In the genomic region with DNA sequence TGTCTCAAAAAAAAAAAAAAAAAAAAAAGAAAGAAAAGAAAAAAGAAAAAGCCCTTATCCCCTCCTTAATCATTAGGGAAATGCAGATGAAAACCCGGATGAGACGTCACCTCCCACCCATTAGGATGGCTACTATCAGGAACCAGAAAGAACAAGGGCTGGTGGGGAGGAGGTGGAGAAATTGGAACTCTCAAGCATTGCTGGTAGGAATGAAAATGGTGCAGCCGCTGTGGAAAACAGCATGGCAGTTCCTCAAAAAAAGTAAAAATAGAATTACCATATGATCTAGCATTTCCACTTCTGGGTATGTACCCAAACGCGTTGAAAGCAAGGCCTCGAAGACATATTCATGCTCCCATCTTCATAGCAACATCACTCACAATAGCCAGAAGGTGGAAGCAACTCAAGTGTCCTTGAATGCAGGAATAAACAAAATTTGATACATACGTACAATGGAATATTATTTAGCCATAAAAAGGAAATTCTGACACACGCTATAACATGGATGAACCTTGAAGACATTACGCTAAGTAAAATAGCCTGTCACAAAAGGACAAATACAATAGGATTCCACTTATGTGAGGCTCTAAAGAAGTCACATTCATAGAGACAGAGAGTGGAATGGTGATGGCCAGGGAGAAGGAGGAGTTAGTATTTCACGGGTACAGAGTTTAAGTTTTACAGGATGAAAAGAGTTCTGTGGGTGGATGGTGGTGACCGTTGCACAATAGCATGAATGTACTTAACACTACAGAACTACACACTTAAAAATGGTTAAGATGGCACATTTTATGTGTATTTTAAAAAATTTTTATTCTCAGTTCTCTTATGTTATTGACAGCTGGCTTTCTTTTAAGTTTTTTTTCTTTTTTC, we compare ENCODE assay signal across 19 cellular contexts.
DNase-seq lines count a peak whose midpoint lies in the region; ATAC-seq, FAIRE-seq and TF ChIP-seq lines count a peak whose summit lies in the region.
"Had no signal": no experiment of that assay in that cellular context is flagged by ENCODE, and none has a peak within 500 bp of the region (broad histone marks: within the 10 kb centered on the region; RNA-seq: fewer than 3 reads in every experiment).

No MANE protein-coding gene starts in this region.

- CTCF ChIA-PET in K562 (lab: Yijun Ruan, JAX; ENCODE audit: low intra/inter-chr PET ratio), result no interaction called here

- TF ChIP-seq EP300 in K562 (IDR thresholded peaks at IDR 0.05; ENCODE audit: low read length), result no peak

- no peak for TF ChIP-seq POLR2A in heart left ventricle (IDR thresholded peaks at IDR 0.05)
- TF ChIP-seq POLR2A in K562 (conservative IDR thresholded peaks at IDR 0.05), result no peak

- H2AFZ ChIP-seq in K562 (ENCODE audit: low read depth, low read length), result no peak overlapping the region

- BruUV-seq in K562 (replicated peaks; lab: Mats Ljungman, UMichigan), result no TSS peak

- H3K27me3 Mint-ChIP-seq in nephron (ENCODE audit: low read depth) (no peaks in the 10 kb centered on the region), chondrocyte (ENCODE audit: low read depth) (no peaks in the 10 kb centered on the region)
- H3K27me3 Mint-ChIP-seq: progenitor cell of endocrine pancreas had no signal

- H3K9me3 Mint-ChIP-seq in nephron (no peaks in the 10 kb centered on the region), chondrocyte (ENCODE audit: low read depth) (no peaks in the 10 kb centered on the region)
- H3K9me3 Mint-ChIP-seq: CD8-positive, alpha-beta memory T cell had no signal

- H3K4me3 Mint-ChIP-seq in nephron (no peak overlapping the region), chondrocyte (ENCODE audit: unreplicated experiment) (no peak overlapping the region)
- H3K4me3 Mint-ChIP-seq: CD8-positive, alpha-beta memory T cell had no signal

- ATAC-seq in heart left ventricle, result no peak
- no peak for ATAC-seq in K562
- no peak for ATAC-seq in HG03439 (IDR thresholded peaks at IDR 0.05; ENCODE audit: unreplicated experiment)
- ATAC-seq: GM12878 had no signal

- peaks cover 0 to 71% (median 1%) of the 10 kb centered on the region in 12 donors for H3K4me1 ChIP-seq in heart left ventricle
- peaks cover 0 to 22% of the 10 kb centered on the region in 2 experiments; a peak in 2 of 5 replicates for H3K4me1 ChIP-seq in K562 (replicated peaks in 1 of 2; ENCODE audit: control insufficient read depth in 2 of 2, insufficient read depth in 2 of 2, low read length in 2 of 2)
- H3K4me1 ChIP-seq: HAP-1 had no signal

- no peak for TF ChIP-seq CTCF in heart left ventricle (IDR thresholded peaks at IDR 0.05)
- no peak for TF ChIP-seq CTCF in K562 (IDR thresholded peaks at IDR 0.05 in 2 of 3, conservative IDR thresholded peaks at IDR 0.05 in 1 of 3; ENCODE audit: insufficient read depth in 2 of 3, low read depth in 1 of 3, low read length in 3 of 3)
- no peak for TF ChIP-seq CTCF in nephron (IDR thresholded peaks at IDR 0.05; ENCODE audit: unreplicated experiment in 3 of 3)
- TF ChIP-seq CTCF in chondrocyte (IDR thresholded peaks at IDR 0.05), result no peak

- no peaks in the 10 kb centered on the region for H3K9me1 ChIP-seq in K562 (ENCODE audit: control insufficient read depth, insufficient read depth, low read length)

- TF ChIP-seq RAD21 in K562 (CRISPR knock-in tag; conservative IDR thresholded peaks at IDR 0.05 in 1 of 2, IDR thresholded peaks at IDR 0.05 in 1 of 2), result no peak

- peak overlapping the region in 7 of 12 donors; percentile 12 to 94 (median 49) for H3K27ac ChIP-seq in heart left ventricle
- no peak overlapping the region for H3K27ac ChIP-seq in K562 (ENCODE audit: extremely low read depth, low read depth, low read length)
- H3K27ac ChIP-seq: brain microvascular endothelial cell had no signal

- no peaks in the 10 kb centered on the region for H3K36me3 Mint-ChIP-seq in nephron (ENCODE audit: low read depth)
- H3K36me3 Mint-ChIP-seq in chondrocyte (ENCODE audit: low read depth), result no peaks in the 10 kb centered on the region
- H3K36me3 Mint-ChIP-seq: CD8-positive, alpha-beta memory T cell had no signal

- H3K4me3 ChIP-seq in heart left ventricle (no peak overlapping the region), K562 (no peak overlapping the region)
- H3K4me3 ChIP-seq: GM12878, HAP-1 had no signal

- no peaks in the 10 kb centered on the region; the same call in 1 of the 2 replicates for H4K20me1 ChIP-seq in K562 (replicated peaks; ENCODE audit: control insufficient read depth, insufficient read depth, low read length)

- intact Hi-C loops in heart left ventricle (cut with DNase I), result loop anchor here in 1 of 10 donors (10.0 kb wide), 1 partner anchor 260 kb away; no protein-coding TSS in a partner anchor
- intact Hi-C loops in cardiac septum (cut with DNase I), result no loop called here
- intact Hi-C loops in K562 (cut with micrococcal nuclease), result loop anchor here (10.0 kb wide), 1 partner anchor 150 kb away; no protein-coding TSS in a partner anchor

- POLR2A ChIA-PET in K562 (lab: Yijun Ruan, JAX), result no interaction called here

- WGBS in heart left ventricle, 4 donors, result 82 to 87% (median 85%) methylated on average over 11 of the region's 11 CpGs
- 41% methylated on average over 11 of the region's 11 CpGs for WGBS in K562 (ENCODE audit: insufficient coverage, low coverage, missing lambda C conversion rate)

- H3K9me3 ChIP-seq in heart left ventricle, result no peaks in the 10 kb centered on the region
- no peaks in the 10 kb centered on the region for H3K9me3 ChIP-seq in K562 (replicated peaks; ENCODE audit: control insufficient read depth, insufficient read depth, low read depth, low read length)
- H3K9me3 ChIP-seq: HAP-1 had no signal

- peak; percentile 11 for FAIRE-seq in K562 (lab: Jason Lieb, UNC)
- FAIRE-seq: GM12878 had no signal

- in situ Hi-C loops in K562 (cut with MboI), result loop anchor here (25.0 kb wide), 1 partner anchor 267 kb away; the partner anchor contains the start of gene C9orf50

- H3K4me2 ChIP-seq in K562 (ENCODE audit: insufficient read depth, low read length), result no peak overlapping the region

- peak overlapping the region in 2 of 3 experiments; percentile 38 to 70 for H3K27ac Mint-ChIP-seq in nephron
- no peak overlapping the region for H3K27ac Mint-ChIP-seq in chondrocyte (ENCODE audit: unreplicated experiment)
- H3K27ac Mint-ChIP-seq: progenitor cell of endocrine pancreas had no signal

- H3K36me3 ChIP-seq in heart left ventricle (no peaks in the 10 kb centered on the region), K562 (ENCODE audit: control insufficient read depth, insufficient read depth, low read length) (no peaks in the 10 kb centered on the region)
- H3K36me3 ChIP-seq: brain microvascular endothelial cell, HAP-1 had no signal

- H3K27me3 ChIP-seq in heart left ventricle, result no peaks in the 10 kb centered on the region
- H3K27me3 ChIP-seq in K562 (ENCODE audit: control insufficient read depth in 2 of 2, insufficient read depth in 2 of 2, low read length in 2 of 2), result no peaks in the 10 kb centered on the region
- H3K27me3 ChIP-seq: brain microvascular endothelial cell had no signal

- H3K4me1 Mint-ChIP-seq in nephron (peaks cover 16% of the 10 kb centered on the region), chondrocyte (ENCODE audit: low read depth) (peaks cover 16% of the 10 kb centered on the region)

- DNase-seq in heart left ventricle (peak in 1 of 5 donors; percentile 33), cardiac septum (ENCODE audit: low spot score) (no peak), K562 (ENCODE audit: extremely low read depth in 1 of 4, low spot score in 3 of 4) (no peak), NCI-H82 treated with DMSO at 0.1 percent for 48 hours (lab: John Stamatoyannopoulos, UW; ENCODE audit: unreplicated experiment) (no peak), EL (no peak), chondrocyte (ENCODE audit: low spot score) (no peak)
- DNase-seq: activated naive CD4-positive, alpha-beta T cell; brain microvascular endothelial cell; CD8-positive, alpha-beta memory T cell; kidney glomerular epithelial cell; NCI-H1092; NCI-H82; SHP77; stimulated activated CD4-positive, alpha-beta T cell treated with anti-CD3 and anti-CD28 coated beads, Interleukin-15, amount 100 ng/mL, for 24 hours had no signal

- no peaks in the 10 kb centered on the region for H3K79me2 ChIP-seq in K562 (ENCODE audit: control insufficient read depth, insufficient read depth, low read length)

- H3K9ac ChIP-seq in K562 (ENCODE audit: insufficient read depth in 1 of 2, low read depth in 2 of 2, low read length in 2 of 2), result no peak overlapping the region

TF ChIP-seq in K562, 482 proteins besides CTCF, POLR2A, EP300 and RAD21 (continues in another document):
- TF ChIP-seq CBFA2T3 (IDR thresholded peaks at IDR 0.05) (no peak), GATAD2A (IDR thresholded peaks at IDR 0.05) (no peak), POLR2G (IDR thresholded peaks at IDR 0.05; ENCODE audit: low read depth, low read length) (no peak), STAT5A (IDR thresholded peaks at IDR 0.05; ENCODE audit: borderline replicate concordance, low read length) (no peak), SNIP1 (IDR thresholded peaks at IDR 0.05; ENCODE audit: low read depth) (no peak), ZNF384 (IDR thresholded peaks at IDR 0.05; ENCODE audit: low read depth, low read length) (no peak), TEAD4 (IDR thresholded peaks at IDR 0.05; ENCODE audit: low read length) (no peak), TEAD4 (CRISPR knock-in tag; IDR thresholded peaks at IDR 0.05; ENCODE audit: borderline replicate concordance) (no peak)
- TF ChIP-seq, protein P1, sequence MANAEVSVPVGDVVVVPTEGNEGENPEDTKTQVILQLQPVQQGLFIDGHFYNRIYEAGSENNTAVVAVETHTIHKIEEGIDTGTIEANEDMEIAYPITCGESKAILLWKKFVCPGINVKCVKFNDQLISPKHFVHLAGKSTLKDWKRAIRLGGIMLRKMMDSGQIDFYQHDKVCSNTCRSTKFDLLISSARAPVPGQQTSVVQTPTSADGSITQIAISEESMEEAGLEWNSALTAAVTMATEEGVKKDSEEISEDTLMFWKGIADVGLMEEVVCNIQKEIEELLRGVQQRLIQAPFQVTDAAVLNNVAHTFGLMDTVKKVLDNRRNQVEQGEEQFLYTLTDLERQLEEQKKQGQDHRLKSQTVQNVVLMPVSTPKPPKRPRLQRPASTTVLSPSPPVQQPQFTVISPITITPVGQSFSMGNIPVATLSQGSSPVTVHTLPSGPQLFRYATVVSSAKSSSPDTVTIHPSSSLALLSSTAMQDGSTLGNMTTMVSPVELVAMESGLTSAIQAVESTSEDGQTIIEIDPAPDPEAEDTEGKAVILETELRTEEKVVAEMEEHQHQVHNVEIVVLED (CRISPR knock-in tag; IDR thresholded peaks at IDR 0.05), result no peak
